Comparison of ENCODE assay signal across 8 cellular contexts in genomic region chr22:36486619-36487384, GRCh38. TPM values are rescaled to one million over a fixed set of nuclear protein-coding genes. Genes with fewer than 3 reads are reported as not detected.
A peak's percentile ranks its signal among the peaks of the same experiment; 100 is the strongest.
DNase-seq lines count a peak whose midpoint lies in the region; ATAC-seq and TF ChIP-seq lines count a peak whose summit lies in the region.

No MANE protein-coding gene starts in this region.

- no peak overlapping the region for H3K4me3 ChIP-seq in fibroblast of mammary gland (ENCODE audit: control insufficient read depth, low read depth, low read length)

- ATAC-seq in GM21367 (IDR thresholded peaks at IDR 0.05; ENCODE audit: unreplicated experiment) (no peak), HG02970 (IDR thresholded peaks at IDR 0.05; ENCODE audit: low FRiP score, unreplicated experiment) (no peak)

- peak; percentile 85 for TF ChIP-seq CTCF in fibroblast of mammary gland (conservative IDR thresholded peaks at IDR 0.05; ENCODE audit: control insufficient read depth, insufficient read depth, low read depth, low read length)

- DNase-seq in Caki2 (ENCODE audit: low read depth) (peak; percentile 23), Kasumi-1 (lab: John Stamatoyannopoulos, UW) (peak; percentile 60 to 71), fibroblast of mammary gland (ENCODE audit: low read depth) (peak; percentile 67), H4 (ENCODE audit: low spot score) (no peak)
- DNase-seq in activated CD8-positive, alpha-beta memory T cell treated with anti-CD3 and anti-CD28 coated beads, Interleukin-2, amount 50 U/mL, for 1 hour (ENCODE audit: extremely low read depth), result peak; percentile 30
- DNase-seq in stimulated activated CD4-positive, alpha-beta T cell treated with anti-CD3 and anti-CD28 coated beads, Interleukin-1b, Interleukin-23, amount 100 ng/mL, for 48 hours, result peak; percentile 57

- in situ Hi-C loops in Caki2 (cut with HindIII; ENCODE audit: low pct_unique_long_range_greater_than_20kb, low sequenced_read_pairs), result no loop called here

RNA-seq across cellular contexts. Expression of gene TXN2, which starts 5.4 kb away (rescaled TPM):
- total RNA-seq in Caki2 (2014; rRNA removed; shearing (Covaris generic); ENCODE audit: low replicate concordance), result 93.9 and 117 TPM in 2 replicates
- 13.6 and 15.6 TPM in 2 replicates for total RNA-seq in H4 (2014; rRNA removed; shearing (Covaris generic))

RNA-seq across cellular contexts. Expression of gene FOXRED2, which starts 20.0 kb away (rescaled TPM):
- 4.5 and 29.5 TPM in 2 replicates for total RNA-seq in Caki2 (2014; rRNA removed; shearing (Covaris generic); ENCODE audit: low replicate concordance)
- 17.8 and 21.6 TPM in 2 replicates for total RNA-seq in H4 (2014; rRNA removed; shearing (Covaris generic))

RNA-seq across cellular contexts. Expression of gene EIF3D, which starts 42.2 kb away (rescaled TPM):
- total RNA-seq in Caki2 (2014; rRNA removed; shearing (Covaris generic); ENCODE audit: low replicate concordance), result 706 and 822 TPM in 2 replicates
- 320 and 353 TPM in 2 replicates for total RNA-seq in H4 (2014; rRNA removed; shearing (Covaris generic))
